In genomic region chr5:33850100-33850594, GRCh38 we compare ENCODE assay signal across 8 cellular contexts. TPM values are rescaled to one million over a fixed set of nuclear protein-coding genes. Genes with fewer than 3 reads are reported as not detected.
DNase-seq lines count a peak whose midpoint lies in the region; ATAC-seq and TF ChIP-seq lines count a peak whose summit lies in the region.

No MANE protein-coding gene starts in this region.

- peaks cover 7% of the 10 kb centered on the region for H3K27me3 Mint-ChIP-seq in memory B cell

- H3K9me3 ChIP-seq in DND-41 (ENCODE audit: insufficient read depth, low read length, severe bottlenecking) = peaks cover 3% of the 10 kb centered on the region

- no peak overlapping the region for H3K9ac ChIP-seq in DND-41 (ENCODE audit: low read depth, low read length)

- peaks cover 5% of the 10 kb centered on the region for H3K4me1 ChIP-seq in DND-41 (ENCODE audit: insufficient read depth, low read length)

- DNase-seq in DND-41 = peak; percentile 45
- peak in 2 of 3 experiments; percentile 18 to 24 for DNase-seq in activated CD8-positive, alpha-beta memory T cell treated with anti-CD3 and anti-CD28 coated beads for 48 hours (ENCODE audit: low read depth in 2 of 3, low spot score in 2 of 3)
- DNase-seq in memory B cell (ENCODE audit: low spot score in 2 of 2) = peak in 1 of 2 donors; percentile 1
- DNase-seq in Right ventricle myocardium superior = no peak
- no peak for DNase-seq in SIG-M5 treated with dmso at 0.1 percent for 504 hours (lab: John Stamatoyannopoulos, UW; ENCODE audit: unreplicated experiment)
- DNase-seq in midbrain (lab: John Stamatoyannopoulos, UW) = no peak

- no peak overlapping the region for H2AFZ ChIP-seq in DND-41 (ENCODE audit: low read depth, low read length)

- no peaks in the 10 kb centered on the region for H3K9me3 Mint-ChIP-seq in memory B cell

- no peaks in the 10 kb centered on the region for H4K20me1 ChIP-seq in DND-41 (ENCODE audit: insufficient read depth, low read length)

- H3K4me2 ChIP-seq in DND-41 (ENCODE audit: insufficient read depth, low read length) = no peak overlapping the region

- no peaks in the 10 kb centered on the region for H3K36me3 Mint-ChIP-seq in memory B cell

- no peaks in the 10 kb centered on the region for H3K79me2 ChIP-seq in DND-41 (ENCODE audit: insufficient read depth, low read length)

- no peak overlapping the region for H3K27ac ChIP-seq in DND-41 (ENCODE audit: low read length)

- TF ChIP-seq CTCF in DND-41 (IDR thresholded peaks at IDR 0.05; ENCODE audit: borderline replicate concordance, extremely low read depth, low read length, poor library complexity, severe bottlenecking) = no peak

- no peak overlapping the region for H3K4me3 ChIP-seq in DND-41 (ENCODE audit: low read depth in 1 of 2, low read length in 2 of 2)

- H3K36me3 ChIP-seq in DND-41 (ENCODE audit: insufficient read depth, low read length) = no peaks in the 10 kb centered on the region

- peak overlapping the region; percentile 25 for H3K27ac Mint-ChIP-seq in memory B cell

- H3K27me3 ChIP-seq in DND-41 (ENCODE audit: insufficient read depth, low read length, poor library complexity) = no peaks in the 10 kb centered on the region

- H3K4me3 Mint-ChIP-seq in memory B cell = no peak overlapping the region

- ATAC-seq in DND-41 (ENCODE audit: insufficient read depth, low read depth) = peak; percentile 81
- ATAC-seq in GM19468 (IDR thresholded peaks at IDR 0.05; ENCODE audit: extremely low read depth, unreplicated experiment) = peak; percentile 89
- peak; percentile 92 for ATAC-seq in HG03469 (IDR thresholded peaks at IDR 0.05; ENCODE audit: unreplicated experiment)
- peak; percentile 82 for ATAC-seq in memory B cell (ENCODE audit: low read depth)
- ATAC-seq in Right ventricle myocardium superior (ENCODE audit: poor library complexity) = no peak

- intact Hi-C loops in Right ventricle myocardium superior (cut with DNase I) = no loop called here

- H3K4me1 Mint-ChIP-seq in memory B cell = peaks cover 9% of the 10 kb centered on the region

RNA-seq across cellular contexts. Expression of gene ADAMTS12, which starts 41.6 kb away (rescaled TPM):
- total RNA-seq in Right ventricle myocardium superior = 1.7 TPM

Comparison
In these comparisons a context has a peak if more than half of its experiments do, and no peak if none do; other contexts are left out.
1. DNase-seq: peak in DND-41 (single experiment) and activated CD8-positive, alpha-beta memory T cell treated with anti-CD3 and anti-CD28 coated beads for 48 hours (2 of 3); none in Right ventricle myocardium superior (single experiment), SIG-M5 treated with dmso at 0.1 percent for 504 hours (single experiment) and midbrain (single experiment).